1 cellular context compared by ENCODE assay signal in genomic region chr17:41930009-41930832, GRCh38.
TF ChIP-seq lines count a peak whose summit lies in the region.

Gene ODAD4 (plus strand): TSS chr17:41930617. CDS start chr17:41930724, 107 bp downstream.

TF ChIP-seq in HepG2, 621 proteins besides CTCF, POLR2A, EP300 and RAD21 (continued from another document and continues in another):
- TF ChIP-seq, protein P1, sequence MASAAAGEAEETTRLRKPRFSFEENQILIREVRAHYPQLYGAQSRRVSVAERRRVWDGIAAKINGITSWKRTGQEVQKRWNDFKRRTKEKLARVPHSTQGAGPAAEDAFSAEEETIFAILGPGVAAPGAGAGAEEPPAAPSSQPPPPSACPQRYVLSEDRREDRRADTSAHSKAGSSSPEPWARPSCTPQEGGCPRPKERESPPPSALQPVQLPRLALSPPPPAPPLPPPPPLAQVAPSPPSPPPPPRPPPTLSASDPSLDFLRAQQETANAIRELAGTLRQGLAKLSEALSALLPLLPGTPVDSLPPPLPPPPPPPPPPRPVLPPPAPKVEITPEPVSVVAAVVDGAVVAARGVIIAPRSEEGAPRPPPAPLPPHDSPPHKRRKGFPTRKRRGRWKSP (CRISPR knock-in tag; IDR thresholded peaks at IDR 0.05): peak; percentile 99
- TF ChIP-seq ZNF747 (CRISPR knock-in tag; IDR thresholded peaks at IDR 0.05; ENCODE audit: borderline replicate concordance) (peak; percentile 92; the same call in 1 of the 2 replicates), SNAPC4 (CRISPR knock-in tag; IDR thresholded peaks at IDR 0.05) (peak; percentile 90), RBAK (CRISPR knock-in tag; IDR thresholded peaks at IDR 0.05) (0 out of 2 replicates have a peak, but pooled peaks have one; percentile 72), CHD4 (IDR thresholded peaks at IDR 0.05; ENCODE audit: borderline replicate concordance, low read length) (no peak), EEA1 (CRISPR knock-in tag; IDR thresholded peaks at IDR 0.05; ENCODE audit: borderline replicate concordance) (no peak; the same call in 1 of the 2 replicates), CBX2 (IDR thresholded peaks at IDR 0.05; ENCODE audit: low read depth, low read length) (no peak), CBX2 (CRISPR knock-in tag; IDR thresholded peaks at IDR 0.05; ENCODE audit: low read depth) (no peak), ZNF7 (CRISPR knock-in tag; IDR thresholded peaks at IDR 0.05) (0 out of 2 replicates have a peak, but pooled peaks have one; percentile 30), ZNF550 (CRISPR knock-in tag; IDR thresholded peaks at IDR 0.05; ENCODE audit: borderline replicate concordance) (no peak), ZNF549 (CRISPR knock-in tag; IDR thresholded peaks at IDR 0.05) (no peak), ZNF547 (CRISPR knock-in tag; IDR thresholded peaks at IDR 0.05) (peak; percentile 96), PITX1 (CRISPR knock-in tag; IDR thresholded peaks at IDR 0.05) (peak; percentile 86), ZMYM4 (CRISPR knock-in tag; IDR thresholded peaks at IDR 0.05) (peak; percentile 88), FIP1L1 (IDR thresholded peaks at IDR 0.05; ENCODE audit: borderline replicate concordance, insufficient read depth, low read depth, low read length) (0 out of 2 replicates have a peak, but pooled peaks have one; percentile 17), ONECUT2 (CRISPR knock-in tag; IDR thresholded peaks at IDR 0.05) (0 out of 2 replicates have a peak, but pooled peaks have one; percentile 44), ZNF781 (CRISPR knock-in tag; IDR thresholded peaks at IDR 0.05; ENCODE audit: borderline replicate concordance, not compliant biosample characterization) (peak; percentile 92), SP4 (CRISPR knock-in tag; IDR thresholded peaks at IDR 0.05) (peak; percentile 36; the same call in 1 of the 2 replicates), ZNF709 (CRISPR knock-in tag; IDR thresholded peaks at IDR 0.05) (peak; percentile 82), TEAD2 (CRISPR knock-in tag; IDR thresholded peaks at IDR 0.05) (no peak), KLF11 (CRISPR knock-in tag; IDR thresholded peaks at IDR 0.05) (peak; percentile 93; the same call in 1 of the 2 replicates), ZFP36 (IDR thresholded peaks at IDR 0.05; ENCODE audit: borderline replicate concordance, low read depth, low read length, partially characterized antibody) (no peak), MIER3 (CRISPR knock-in tag; IDR thresholded peaks at IDR 0.05; ENCODE audit: borderline replicate concordance) (peak; percentile 89; the same call in 1 of the 2 replicates), TBX3 (IDR thresholded peaks at IDR 0.05; ENCODE audit: borderline replicate concordance) (no peak; the same call in 1 of the 2 replicates), UBTF (CRISPR knock-in tag; IDR thresholded peaks at IDR 0.05) (peak; percentile 69), ZNF326 (CRISPR knock-in tag; IDR thresholded peaks at IDR 0.05; ENCODE audit: borderline replicate concordance) (no peak), SIN3A (IDR thresholded peaks at IDR 0.05; ENCODE audit: borderline replicate concordance, low read depth, low read length) (peak; percentile 56; the same call in 1 of the 2 replicates), NFE2L2 (IDR thresholded peaks at IDR 0.05; ENCODE audit: low read length) (no peak), NR1H2 (CRISPR knock-in tag; IDR thresholded peaks at IDR 0.05; ENCODE audit: borderline replicate concordance, low read depth) (no peak), TAF1 (CRISPR knock-in tag; IDR thresholded peaks at IDR 0.05) (peak; percentile 85), XBP1 (CRISPR knock-in tag; IDR thresholded peaks at IDR 0.05) (no peak), ZNF318 (CRISPR knock-in tag; IDR thresholded peaks at IDR 0.05) (no peak)
- TF ChIP-seq, protein P2, sequence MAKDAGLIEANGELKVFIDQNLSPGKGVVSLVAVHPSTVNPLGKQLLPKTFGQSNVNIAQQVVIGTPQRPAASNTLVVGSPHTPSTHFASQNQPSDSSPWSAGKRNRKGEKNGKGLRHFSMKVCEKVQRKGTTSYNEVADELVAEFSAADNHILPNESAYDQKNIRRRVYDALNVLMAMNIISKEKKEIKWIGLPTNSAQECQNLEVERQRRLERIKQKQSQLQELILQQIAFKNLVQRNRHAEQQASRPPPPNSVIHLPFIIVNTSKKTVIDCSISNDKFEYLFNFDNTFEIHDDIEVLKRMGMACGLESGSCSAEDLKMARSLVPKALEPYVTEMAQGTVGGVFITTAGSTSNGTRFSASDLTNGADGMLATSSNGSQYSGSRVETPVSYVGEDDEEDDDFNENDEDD (CRISPR knock-in tag; IDR thresholded peaks at IDR 0.05; ENCODE audit: borderline replicate concordance): peak; percentile 90; the same call in 1 of the 2 replicates
- TF ChIP-seq, protein P3, sequence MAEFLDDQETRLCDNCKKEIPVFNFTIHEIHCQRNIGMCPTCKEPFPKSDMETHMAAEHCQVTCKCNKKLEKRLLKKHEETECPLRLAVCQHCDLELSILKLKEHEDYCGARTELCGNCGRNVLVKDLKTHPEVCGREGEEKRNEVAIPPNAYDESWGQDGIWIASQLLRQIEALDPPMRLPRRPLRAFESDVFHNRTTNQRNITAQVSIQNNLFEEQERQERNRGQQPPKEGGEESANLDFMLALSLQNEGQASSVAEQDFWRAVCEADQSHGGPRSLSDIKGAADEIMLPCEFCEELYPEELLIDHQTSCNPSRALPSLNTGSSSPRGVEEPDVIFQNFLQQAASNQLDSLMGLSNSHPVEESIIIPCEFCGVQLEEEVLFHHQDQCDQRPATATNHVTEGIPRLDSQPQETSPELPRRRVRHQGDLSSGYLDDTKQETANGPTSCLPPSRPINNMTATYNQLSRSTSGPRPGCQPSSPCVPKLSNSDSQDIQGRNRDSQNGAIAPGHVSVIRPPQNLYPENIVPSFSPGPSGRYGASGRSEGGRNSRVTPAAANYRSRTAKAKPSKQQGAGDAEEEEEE (CRISPR knock-in tag; IDR thresholded peaks at IDR 0.05; ENCODE audit: borderline replicate concordance): no peak
- TF ChIP-seq, protein P4, sequence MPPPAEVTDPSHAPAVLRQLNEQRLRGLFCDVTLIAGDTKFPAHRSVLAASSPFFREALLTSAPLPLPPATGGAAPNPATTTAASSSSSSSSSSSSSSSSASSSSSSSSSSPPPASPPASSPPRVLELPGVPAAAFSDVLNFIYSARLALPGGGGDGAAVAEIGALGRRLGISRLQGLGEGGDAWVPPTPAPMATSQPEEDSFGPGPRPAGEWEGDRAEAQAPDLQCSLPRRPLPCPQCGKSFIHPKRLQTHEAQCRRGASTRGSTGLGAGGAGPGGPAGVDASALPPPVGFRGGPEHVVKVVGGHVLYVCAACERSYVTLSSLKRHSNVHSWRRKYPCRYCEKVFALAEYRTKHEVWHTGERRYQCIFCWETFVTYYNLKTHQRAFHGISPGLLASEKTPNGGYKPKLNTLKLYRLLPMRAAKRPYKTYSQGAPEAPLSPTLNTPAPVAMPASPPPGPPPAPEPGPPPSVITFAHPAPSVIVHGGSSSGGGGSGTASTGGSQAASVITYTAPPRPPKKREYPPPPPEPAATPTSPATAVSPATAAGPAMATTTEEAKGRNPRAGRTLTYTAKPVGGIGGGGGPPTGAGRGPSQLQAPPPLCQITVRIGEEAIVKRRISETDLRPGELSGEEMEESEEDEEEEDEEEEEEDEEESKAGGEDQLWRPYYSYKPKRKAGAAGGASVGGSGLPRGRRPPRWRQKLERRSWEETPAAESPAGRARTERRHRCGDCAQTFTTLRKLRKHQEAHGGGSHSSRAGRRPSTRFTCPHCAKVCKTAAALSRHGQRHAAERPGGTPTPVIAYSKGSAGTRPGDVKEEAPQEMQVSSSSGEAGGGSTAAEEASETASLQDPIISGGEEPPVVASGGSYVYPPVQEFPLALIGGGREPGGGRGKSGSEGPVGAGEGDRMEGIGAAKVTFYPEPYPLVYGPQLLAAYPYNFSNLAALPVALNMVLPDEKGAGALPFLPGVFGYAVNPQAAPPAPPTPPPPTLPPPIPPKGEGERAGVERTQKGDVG (CRISPR knock-in tag; IDR thresholded peaks at IDR 0.05; ENCODE audit: borderline replicate concordance): peak; percentile 65; the same call in 1 of the 2 replicates
